14 cellular contexts compared by ENCODE assay signal in genomic region chr19:39347332-39348227, GRCh38. TPM values are rescaled to one million over a fixed set of nuclear protein-coding genes. Genes with fewer than 3 reads are reported as not detected.
DNase-seq lines count a peak whose midpoint lies in the region; ATAC-seq and TF ChIP-seq lines count a peak whose summit lies in the region.
"Had no signal": no experiment of that assay in that cellular context is flagged by ENCODE, and none has a peak within 500 bp of the region (broad histone marks: within the 10 kb centered on the region; RNA-seq: fewer than 3 reads in every experiment).

No MANE protein-coding gene starts in this region.

- H3K36me3 ChIP-seq in SK-N-MC (ENCODE audit: insufficient read depth, low read length) = peaks cover 46% of the 10 kb centered on the region

- DNase-seq in T-helper 1 cell (no peak), SK-N-MC (ENCODE audit: low read depth, low spot score) (no peak), endothelial cell (ENCODE audit: low spot score) (no peak), midbrain (lab: John Stamatoyannopoulos, UW) (no peak), AG08396 (ENCODE audit: low spot score) (no peak)
- no peak for DNase-seq in stimulated activated effector memory CD8-positive, alpha-beta T cell treated with anti-CD3 and anti-CD28 coated beads, Interleukin-12 subunit alpha, Interleukin-12 subunit beta, amount 100 ng/mL, for 72 hours (ENCODE audit: low spot score in 2 of 2)
- DNase-seq in activated CD4-positive, CD25-positive, alpha-beta regulatory T cell (lab: John Stamatoyannopoulos, UW) = no peak
- DNase-seq: 8988T, DMS53, NCI-H524 treated with DMSO at 0.1 percent for 48 hours had no signal

- peak overlapping the region; percentile 24 for H3K9ac ChIP-seq in SK-N-MC (ENCODE audit: insufficient read length)

- H3K9me3 ChIP-seq in SK-N-MC (ENCODE audit: low read depth, low read length) = no peaks in the 10 kb centered on the region

- H3K4me1 Mint-ChIP-seq in T-helper 1 cell treated with Interleukin-12 subunit alpha and Interleukin-12 subunit beta and Interleukin-4 antibody, amounts not matched to agents 30 μg/mL and 1 μg/mL, for 36 hours (ENCODE audit: low read depth) = peaks cover 56% of the 10 kb centered on the region
- peaks cover 24% of the 10 kb centered on the region for H3K4me1 Mint-ChIP-seq in endothelial cell (ENCODE audit: unreplicated experiment)
- H3K4me1 Mint-ChIP-seq in stimulated activated effector memory CD8-positive, alpha-beta T cell treated with anti-CD3 and anti-CD28 coated beads, Interleukin-12 subunit alpha, Interleukin-12 subunit beta, amount 100 ng/mL, for 72 hours = peaks cover 77% of the 10 kb centered on the region

- peak; percentile 53 for ATAC-seq in stimulated activated effector memory CD8-positive, alpha-beta T cell treated with anti-CD3 and anti-CD28 coated beads, Interleukin-12 subunit alpha, Interleukin-12 subunit beta, amount 100 ng/mL, for 72 hours
- ATAC-seq: Right ventricle myocardium inferior had no signal

- H3K9me3 Mint-ChIP-seq in T-helper 1 cell treated with Interleukin-12 subunit alpha and Interleukin-12 subunit beta and Interleukin-4 antibody, amounts not matched to agents 30 μg/mL and 1 μg/mL, for 36 hours = no peaks in the 10 kb centered on the region
- no peaks in the 10 kb centered on the region for H3K9me3 Mint-ChIP-seq in endothelial cell (ENCODE audit: unreplicated experiment)
- H3K9me3 Mint-ChIP-seq in stimulated activated effector memory CD8-positive, alpha-beta T cell treated with anti-CD3 and anti-CD28 coated beads, Interleukin-12 subunit alpha, Interleukin-12 subunit beta, amount 100 ng/mL, for 72 hours = no peaks in the 10 kb centered on the region

- peaks cover 48% of the 10 kb centered on the region for H3K36me3 Mint-ChIP-seq in T-helper 1 cell treated with Interleukin-12 subunit alpha and Interleukin-12 subunit beta and Interleukin-4 antibody, amounts not matched to agents 30 μg/mL and 1 μg/mL, for 36 hours (ENCODE audit: low read depth)
- H3K36me3 Mint-ChIP-seq in endothelial cell (ENCODE audit: low read depth, unreplicated experiment) = peaks cover 29% of the 10 kb centered on the region
- peaks cover 42% of the 10 kb centered on the region for H3K36me3 Mint-ChIP-seq in stimulated activated effector memory CD8-positive, alpha-beta T cell treated with anti-CD3 and anti-CD28 coated beads, Interleukin-12 subunit alpha, Interleukin-12 subunit beta, amount 100 ng/mL, for 72 hours

- no peaks in the 10 kb centered on the region for H3K27me3 Mint-ChIP-seq in T-helper 1 cell treated with Interleukin-12 subunit alpha and Interleukin-12 subunit beta and Interleukin-4 antibody, amounts not matched to agents 30 μg/mL and 1 μg/mL, for 36 hours (ENCODE audit: low read depth)
- peaks cover 16% of the 10 kb centered on the region for H3K27me3 Mint-ChIP-seq in endothelial cell (ENCODE audit: unreplicated experiment)

- H3K27ac Mint-ChIP-seq in T-helper 1 cell treated with Interleukin-12 subunit alpha and Interleukin-12 subunit beta and Interleukin-4 antibody, amounts not matched to agents 30 μg/mL and 1 μg/mL, for 36 hours = peak overlapping the region; percentile 16
- H3K27ac Mint-ChIP-seq in endothelial cell (ENCODE audit: unreplicated experiment) = no peak overlapping the region
- peak overlapping the region; percentile 66 for H3K27ac Mint-ChIP-seq in stimulated activated effector memory CD8-positive, alpha-beta T cell treated with anti-CD3 and anti-CD28 coated beads, Interleukin-12 subunit alpha, Interleukin-12 subunit beta, amount 100 ng/mL, for 72 hours

- H3K27ac ChIP-seq in SK-N-MC = peak overlapping the region; percentile 4; the same call in 1 of the 2 replicates

- H3K4me3 Mint-ChIP-seq in T-helper 1 cell treated with Interleukin-12 subunit alpha and Interleukin-12 subunit beta and Interleukin-4 antibody, amounts not matched to agents 30 μg/mL and 1 μg/mL, for 36 hours = no peak overlapping the region
- peak overlapping the region; percentile 2 for H3K4me3 Mint-ChIP-seq in endothelial cell (ENCODE audit: unreplicated experiment)
- peak overlapping the region; percentile 23 for H3K4me3 Mint-ChIP-seq in stimulated activated effector memory CD8-positive, alpha-beta T cell treated with anti-CD3 and anti-CD28 coated beads, Interleukin-12 subunit alpha, Interleukin-12 subunit beta, amount 100 ng/mL, for 72 hours

- TF ChIP-seq CTCF in endothelial cell (IDR thresholded peaks at IDR 0.05; ENCODE audit: unreplicated experiment) = no peak

- H3K4me3 ChIP-seq in SK-N-MC = no peak overlapping the region
- H3K4me3 ChIP-seq: coronary artery, lung had no signal

RNA-seq across cellular contexts. Expression of gene SAMD4B, which starts 5.4 kb away (rescaled TPM):
- total RNA-seq in endothelial cell (ENCODE audit: unreplicated experiment) = 127 TPM

RNA-seq across cellular contexts. Expression of gene GMFG, which starts 11.7 kb away (rescaled TPM):
- 36.2 TPM for total RNA-seq in endothelial cell (ENCODE audit: unreplicated experiment)

RNA-seq across cellular contexts. Expression of gene LRFN1, which starts 26.9 kb away (rescaled TPM):
- 0.33 TPM for total RNA-seq in endothelial cell (ENCODE audit: unreplicated experiment)

RNA-seq across cellular contexts. Expression of gene PAF1, which starts 43.3 kb away (rescaled TPM):
- total RNA-seq in endothelial cell (ENCODE audit: unreplicated experiment) = 31.7 TPM

RNA-seq across cellular contexts. Expression of gene MED29, which starts 43.6 kb away (rescaled TPM):
- total RNA-seq in endothelial cell (ENCODE audit: unreplicated experiment) = 32.4 TPM
